10 cellular contexts compared by ENCODE assay signal in the genomic region with DNA sequence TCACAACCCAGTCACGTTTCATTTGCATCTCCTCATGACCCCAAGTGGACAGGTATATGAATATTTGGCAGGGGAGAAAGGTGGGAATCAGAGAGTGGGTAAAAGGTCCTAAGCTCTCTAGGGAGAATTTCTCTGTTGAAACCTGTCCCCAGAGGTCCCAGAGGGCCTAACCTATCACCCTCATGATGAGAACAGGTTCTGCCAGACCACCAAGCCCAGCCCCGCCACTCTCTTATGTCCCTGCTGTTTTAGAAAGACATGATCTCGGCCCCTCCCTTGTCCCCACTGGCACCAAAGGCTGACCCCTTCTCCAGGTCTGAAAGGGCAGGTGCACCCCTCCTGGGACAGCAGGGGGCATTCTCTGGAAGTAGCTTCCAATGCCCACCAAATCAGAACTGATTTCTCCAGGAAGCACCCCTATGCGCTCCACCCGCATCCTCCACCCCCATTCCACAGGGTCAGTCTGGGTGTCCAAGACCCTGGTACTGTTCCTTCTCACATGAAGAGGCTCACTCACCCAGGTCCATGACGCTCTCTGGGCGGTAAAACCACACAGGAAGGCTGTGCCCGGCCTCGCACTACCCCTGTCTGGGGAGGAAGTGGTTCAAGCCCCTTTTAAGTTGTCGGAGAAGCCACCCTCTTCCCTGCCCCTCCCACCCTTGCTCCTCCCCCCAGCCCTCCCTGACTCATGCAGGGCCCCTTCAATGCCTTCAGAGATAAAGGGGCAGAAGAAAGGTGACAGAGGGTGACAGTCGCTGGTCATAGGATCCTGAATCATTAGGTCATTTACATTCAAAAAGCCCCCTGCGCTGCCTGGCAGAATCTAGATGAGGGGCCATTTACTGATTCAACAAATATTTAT.
DNase-seq lines count a peak whose midpoint lies in the region; ATAC-seq and TF ChIP-seq lines count a peak whose summit lies in the region.
"Had no signal": no experiment of that assay in that cellular context is flagged by ENCODE, and none has a peak within 500 bp of the region (broad histone marks: within the 10 kb centered on the region; RNA-seq: fewer than 3 reads in every experiment).

A gene with protein sequence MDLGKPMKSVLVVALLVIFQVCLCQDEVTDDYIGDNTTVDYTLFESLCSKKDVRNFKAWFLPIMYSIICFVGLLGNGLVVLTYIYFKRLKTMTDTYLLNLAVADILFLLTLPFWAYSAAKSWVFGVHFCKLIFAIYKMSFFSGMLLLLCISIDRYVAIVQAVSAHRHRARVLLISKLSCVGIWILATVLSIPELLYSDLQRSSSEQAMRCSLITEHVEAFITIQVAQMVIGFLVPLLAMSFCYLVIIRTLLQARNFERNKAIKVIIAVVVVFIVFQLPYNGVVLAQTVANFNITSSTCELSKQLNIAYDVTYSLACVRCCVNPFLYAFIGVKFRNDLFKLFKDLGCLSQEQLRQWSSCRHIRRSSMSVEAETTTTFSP (minus strand): TSS at position 590 of the 862 bp plus-strand sequence. CDS start 63 bp downstream, at position 527.

- H3K36me3 Mint-ChIP-seq in activated naive CD4-positive, alpha-beta T cell treated with anti-CD3 and anti-CD28 coated beads, Interleukin-2, amount 10 ng/mL, durations not matched to agents 7 days and 5 days = peaks cover 67% of the 10 kb centered on the region
- H3K36me3 Mint-ChIP-seq: mesothelial cell of epicardium had no signal

- CTCF ChIA-PET in activated naive CD4-positive, alpha-beta T cell treated with anti-CD3 and anti-CD28 coated beads, Interleukin-2, amount 10 ng/mL, durations not matched to agents 7 days and 5 days (lab: Charles Lee) = interaction anchor here (0.7 to 12.4 kb wide), 8 partner anchors 12 to 1685 kb away, joined by 3 to 271 read pairs (median 22); no protein-coding TSS in a partner anchor

- peaks cover 42% of the 10 kb centered on the region for H3K4me1 Mint-ChIP-seq in activated naive CD4-positive, alpha-beta T cell treated with anti-CD3 and anti-CD28 coated beads, Interleukin-2, amount 10 ng/mL, durations not matched to agents 7 days and 5 days

- peak; percentile 11 for TF ChIP-seq CTCF in GM12873 (IDR thresholded peaks at IDR 0.05; ENCODE audit: insufficient read depth, low read depth, low read length, missing control alignments)

- peak within 1 kb of the TSS; percentile 91 for H3K4me3 Mint-ChIP-seq in activated naive CD4-positive, alpha-beta T cell treated with anti-CD3 and anti-CD28 coated beads, Interleukin-2, amount 10 ng/mL, durations not matched to agents 7 days and 5 days
- H3K4me3 Mint-ChIP-seq: mesothelial cell of epicardium had no signal

- H3K27ac Mint-ChIP-seq in activated naive CD4-positive, alpha-beta T cell treated with anti-CD3 and anti-CD28 coated beads, Interleukin-2, amount 10 ng/mL, durations not matched to agents 7 days and 5 days = peak within 1 kb of the TSS; percentile 95
- H3K27ac Mint-ChIP-seq: mesothelial cell of epicardium had no signal

- H3K9me3 Mint-ChIP-seq in activated naive CD4-positive, alpha-beta T cell treated with anti-CD3 and anti-CD28 coated beads, Interleukin-2, amount 10 ng/mL, durations not matched to agents 7 days and 5 days = peaks cover 13% of the 10 kb centered on the region

- ATAC-seq in GM18511 (IDR thresholded peaks at IDR 0.05; ENCODE audit: unreplicated experiment) = no peak
- ATAC-seq in HG02642 (IDR thresholded peaks at IDR 0.05; ENCODE audit: poor library complexity, unreplicated experiment) = no peak

- no peaks in the 10 kb centered on the region for H3K27me3 Mint-ChIP-seq in activated naive CD4-positive, alpha-beta T cell treated with anti-CD3 and anti-CD28 coated beads, Interleukin-2, amount 10 ng/mL, durations not matched to agents 7 days and 5 days

- DNase-seq in T-helper 22 cell (ENCODE audit: low read depth) (peak; percentile 87), pons (ENCODE audit: low spot score) (no peak), AG08396 (ENCODE audit: low spot score) (no peak)
- DNase-seq in activated naive CD4-positive, alpha-beta T cell treated with anti-CD3 and anti-CD28 coated beads, Interleukin-2, amount 10 ng/mL, durations not matched to agents 7 days and 5 days = peak; percentile 90
- peak; percentile 78 for DNase-seq in stimulated activated CD4-positive, alpha-beta T cell treated with anti-CD3 and anti-CD28 coated beads, Interleukin-4, amount 100 ng/mL, for 1 hour
- DNase-seq: cerebellar nuclear complex had no signal

Comparison
In these comparisons a context has a peak if more than half of its experiments do, and no peak if none do; other contexts are left out.
1. DNase-seq: peak in T-helper 22 cell (single experiment), activated naive CD4-positive, alpha-beta T cell treated with anti-CD3 and anti-CD28 coated beads, Interleukin-2, amount 10 ng/mL, durations not matched to agents 7 days and 5 days (single experiment) and stimulated activated CD4-positive, alpha-beta T cell treated with anti-CD3 and anti-CD28 coated beads, Interleukin-4, amount 100 ng/mL, for 1 hour (single experiment); none in pons (single experiment) and AG08396 (single experiment).